12 cellular contexts compared by ENCODE assay signal in the genomic region with DNA sequence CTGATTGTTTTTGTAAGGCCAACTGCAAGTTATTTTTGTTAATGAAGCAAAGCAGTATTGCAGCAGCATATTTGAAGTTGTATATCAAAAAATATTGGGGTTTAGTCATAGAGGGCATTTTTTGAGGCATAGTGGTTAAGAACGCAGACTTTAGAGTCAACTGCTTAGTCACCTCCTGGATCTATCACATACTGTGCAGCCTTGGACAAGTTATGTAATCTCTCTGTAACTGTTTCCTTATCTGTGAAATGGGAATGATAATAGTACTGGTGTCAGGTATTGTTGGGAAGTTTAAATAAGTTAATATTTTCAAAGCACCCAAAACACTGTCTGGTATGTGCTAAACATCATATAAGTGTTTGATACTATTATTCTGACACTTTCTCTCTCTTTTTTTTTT. TPM values are rescaled to one million over a fixed set of nuclear protein-coding genes. Genes with fewer than 3 reads are reported as not detected.
DNase-seq lines count a peak whose midpoint lies in the region; ATAC-seq and TF ChIP-seq lines count a peak whose summit lies in the region.
"Had no signal": no experiment of that assay in that cellular context is flagged by ENCODE, and none has a peak within 500 bp of the region (broad histone marks: within the 10 kb centered on the region; RNA-seq: fewer than 3 reads in every experiment).

No MANE protein-coding gene starts in this region.

- H3K4me3 ChIP-seq in fibroblast of pulmonary artery (replicated peaks; ENCODE audit: low read depth, low read length): no peak overlapping the region
- no peak overlapping the region for H3K4me3 ChIP-seq in H7 (ENCODE audit: insufficient read depth, low read depth, low read length)
- H3K4me3 ChIP-seq: Peyer's patch had no signal

- H3K36me3 ChIP-seq in H7 (replicated peaks; ENCODE audit: control insufficient read depth, insufficient read depth, low read length): no peaks in the 10 kb centered on the region
- H3K36me3 ChIP-seq: Peyer's patch had no signal

- no peak for TF ChIP-seq CTCF in fibroblast of pulmonary artery (IDR thresholded peaks at IDR 0.05; ENCODE audit: low read length, missing control alignments)

- no peak overlapping the region for H3K4me3 Mint-ChIP-seq in activated naive CD8-positive, alpha-beta T cell treated with anti-CD3 and anti-CD28 coated beads, Interleukin-2, amount 50 U/mL, for 24 hours

- no peaks in the 10 kb centered on the region for H3K27me3 Mint-ChIP-seq in activated naive CD8-positive, alpha-beta T cell treated with anti-CD3 and anti-CD28 coated beads, Interleukin-2, amount 50 U/mL, for 24 hours

- peak overlapping the region; percentile 50 for H3K27ac Mint-ChIP-seq in activated naive CD8-positive, alpha-beta T cell treated with anti-CD3 and anti-CD28 coated beads, Interleukin-2, amount 50 U/mL, for 24 hours

- peaks cover 2% of the 10 kb centered on the region for H3K36me3 Mint-ChIP-seq in activated naive CD8-positive, alpha-beta T cell treated with anti-CD3 and anti-CD28 coated beads, Interleukin-2, amount 50 U/mL, for 24 hours (ENCODE audit: low read depth)

- peak; percentile 20 for ATAC-seq in activated naive CD8-positive, alpha-beta T cell treated with anti-CD3 and anti-CD28 coated beads, Interleukin-2, amount 50 U/mL, for 24 hours
- no peak for ATAC-seq in HG03196 (IDR thresholded peaks at IDR 0.05; ENCODE audit: unreplicated experiment)

- no peaks in the 10 kb centered on the region for H3K27me3 ChIP-seq in H7 (ENCODE audit: control insufficient read depth, insufficient read depth, low read length)
- H3K27me3 ChIP-seq: Peyer's patch had no signal

- H3K9me3 Mint-ChIP-seq in activated naive CD8-positive, alpha-beta T cell treated with anti-CD3 and anti-CD28 coated beads, Interleukin-2, amount 50 U/mL, for 24 hours: no peaks in the 10 kb centered on the region

- H3K4me1 Mint-ChIP-seq in activated naive CD8-positive, alpha-beta T cell treated with anti-CD3 and anti-CD28 coated beads, Interleukin-2, amount 50 U/mL, for 24 hours: peaks cover 96% of the 10 kb centered on the region

- DNase-seq in AG08395 (ENCODE audit: low spot score): peak; percentile 54
- peak; percentile 51 for DNase-seq in GM04503 (ENCODE audit: low read depth)
- DNase-seq in activated naive CD8-positive, alpha-beta T cell treated with anti-CD3 and anti-CD28 coated beads, Interleukin-2, amount 50 U/mL, for 24 hours: no peak
- peak; percentile 55 for DNase-seq in fibroblast of pulmonary artery (ENCODE audit: low read depth)
- no peak for DNase-seq in HuH-7.5 (ENCODE audit: low spot score)
- DNase-seq in SKM-1 (lab: John Stamatoyannopoulos, UW; ENCODE audit: unreplicated experiment): no peak
- DNase-seq in H7: no peak
- DNase-seq: activated CD8-positive, alpha-beta memory T cell treated with anti-CD3 and anti-CD28 coated beads, Interleukin-2, amount 50 U/mL, for 48 hours; islet precursor cell; NCI-H510A; Peyer's patch had no signal

RNA-seq across cellular contexts. Expression of a gene that starts 27.2 kb away (rescaled TPM):
- total RNA-seq in H7 (2014; rRNA removed; shearing (Covaris generic)): 11.5 and 15.7 TPM in 2 replicates

RNA-seq across cellular contexts. Expression of a gene that starts 31.0 kb away (rescaled TPM):
- total RNA-seq in H7 (2014; rRNA removed; shearing (Covaris generic)): 4.6 and 6.7 TPM in 2 replicates

Comparison
In these comparisons a context has a peak if more than half of its experiments do, and no peak if none do; other contexts are left out.
1. DNase-seq: peak in AG08395 (single experiment), GM04503 (single experiment) and fibroblast of pulmonary artery (single experiment); none in activated naive CD8-positive, alpha-beta T cell treated with anti-CD3 and anti-CD28 coated beads, Interleukin-2, amount 50 U/mL, for 24 hours (single experiment), HuH-7.5 (single experiment), SKM-1 (single experiment) and H7 (single experiment).